ENCODE assay signal across 17 cellular contexts in genomic region chr14:92481386-92481785, GRCh38. TPM values are rescaled to one million over a fixed set of nuclear protein-coding genes. Genes with fewer than 3 reads are reported as not detected.
DNase-seq lines count a peak whose midpoint lies in the region; ATAC-seq and TF ChIP-seq lines count a peak whose summit lies in the region.
"Had no signal": no experiment of that assay in that cellular context is flagged by ENCODE, and none has a peak within 500 bp of the region (broad histone marks: within the 10 kb centered on the region; RNA-seq: fewer than 3 reads in every experiment).

No MANE protein-coding gene starts in this region.

- intact Hi-C loops in aorta (cut with DNase I), result no loop called here
- intact Hi-C loops in activated CD4-positive, alpha-beta memory T cell treated with anti-CD3 and anti-CD28 coated beads for 36 hours (cut with micrococcal nuclease), result no loop called here

- WGBS in mesenchymal stem cell, result 29% methylated on average over 1 of the region's 1 CpG
- WGBS in aorta, 2 donors, result 12 to 31% methylated on average over 1 of the region's 1 CpG

- no peak overlapping the region for H3K23ac ChIP-seq in mesenchymal stem cell (ENCODE audit: low read length in 2 of 2)

- no peaks in the 10 kb centered on the region for H3K36me3 Mint-ChIP-seq in activated CD4-positive, alpha-beta memory T cell treated with anti-CD3 and anti-CD28 coated beads for 36 hours
- H3K36me3 Mint-ChIP-seq: mesothelial cell of epicardium had no signal

- peaks cover 3% of the 10 kb centered on the region for H3K9me3 Mint-ChIP-seq in activated CD4-positive, alpha-beta memory T cell treated with anti-CD3 and anti-CD28 coated beads for 36 hours

- H3K18ac ChIP-seq in mesenchymal stem cell (ENCODE audit: low read depth in 1 of 2, low read length in 2 of 2), result no peak overlapping the region

- ATAC-seq in GM19395 (IDR thresholded peaks at IDR 0.05; ENCODE audit: unreplicated experiment) (no peak), aorta (ENCODE audit: low FRiP score) (no peak)
- ATAC-seq: activated CD4-positive, CD25-positive, alpha-beta regulatory T cell treated with anti-CD3 and anti-CD28 coated beads, Interleukin-2, amount 50 U/mL, for 24 hours; K562; stimulated activated memory B cell treated with anti-CD40 and anti-IgM and Interleukin-4, amounts not matched to agents 10 μg/mL and 1 μg/mL and 100 μg/mL, for 72 hours had no signal

- TF ChIP-seq CTCF in AG09319 (IDR thresholded peaks at IDR 0.05; ENCODE audit: low read depth, low read length) (peak; percentile 63), NB4 (IDR thresholded peaks at IDR 0.05; ENCODE audit: low read depth, low read length) (no peak)

- H3K27me3 ChIP-seq in mesenchymal stem cell (ENCODE audit: control insufficient read depth in 1 of 2, insufficient read depth in 1 of 2, low read length in 2 of 2) (peaks cover 0 to 20% of the 10 kb centered on the region in 2 experiments), aorta (ENCODE audit: control insufficient read depth in 1 of 2, insufficient read depth in 2 of 2, low read length in 1 of 2) (no peaks in the 10 kb centered on the region)
- H3K27me3 ChIP-seq in effector memory CD4-positive, alpha-beta T cell (replicated peaks; ENCODE audit: control insufficient read depth, insufficient read depth, low read length, poor library complexity, severe bottlenecking), result no peaks in the 10 kb centered on the region

- H3K4me3 ChIP-seq in NB4 (ENCODE audit: low read depth, low read length), result no peak overlapping the region
- H3K4me3 ChIP-seq in mesenchymal stem cell (ENCODE audit: insufficient read depth in 1 of 2, low read depth in 1 of 2, low read length in 2 of 2), result no peak overlapping the region
- H3K4me3 ChIP-seq in aorta (ENCODE audit: low read length in 2 of 2), result no peak overlapping the region
- H3K4me3 ChIP-seq in effector memory CD4-positive, alpha-beta T cell (ENCODE audit: insufficient read depth, low read depth, low read length, poor library complexity, severe bottlenecking), result no peak overlapping the region
- H3K4me3 ChIP-seq: K562 had no signal

- POLR2A ChIA-PET in activated CD4-positive, alpha-beta memory T cell treated with anti-CD3 and anti-CD28 coated beads for 36 hours (lab: Charles Lee), result no interaction called here

- no peak overlapping the region for H2BK15ac ChIP-seq in mesenchymal stem cell (ENCODE audit: low read depth, poor library complexity, severe bottlenecking)

- H2BK120ac ChIP-seq in mesenchymal stem cell (ENCODE audit: low read depth, low read length), result no peak overlapping the region

- H3K27me3 Mint-ChIP-seq in activated CD4-positive, alpha-beta memory T cell treated with anti-CD3 and anti-CD28 coated beads for 36 hours, result peaks cover 12% of the 10 kb centered on the region

- H2AK5ac ChIP-seq in mesenchymal stem cell (ENCODE audit: low read length, severe bottlenecking), result no peak overlapping the region

- H4K8ac ChIP-seq in mesenchymal stem cell (ENCODE audit: low read length), result no peak overlapping the region

- CTCF ChIA-PET in activated CD4-positive, alpha-beta memory T cell treated with anti-CD3 and anti-CD28 coated beads for 36 hours (lab: Charles Lee), result interaction anchor here (0.7 kb wide), 1 partner anchor 21 kb away, joined by 3 read pairs; no protein-coding TSS in a partner anchor

- no peaks in the 10 kb centered on the region for H3K79me1 ChIP-seq in mesenchymal stem cell (replicated peaks; ENCODE audit: low read length, poor library complexity, severe bottlenecking)

- no peak for DNase-seq in AG09319 (ENCODE audit: extremely low read depth, low read depth)
- DNase-seq in NB4 (ENCODE audit: low read depth), result peak; percentile 35
- peak; percentile 6 for DNase-seq in ecto neural progenitor cell (ENCODE audit: low spot score)
- peak; percentile 78 for DNase-seq in mesenchymal stem cell
- no peak for DNase-seq in aorta
- DNase-seq in effector memory CD4-positive, alpha-beta T cell, result no peak
- DNase-seq in activated CD4-positive, alpha-beta memory T cell treated with anti-CD3 and anti-CD28 coated beads for 36 hours, result no peak
- DNase-seq: activated T-cell treated with anti-CD3 and anti-CD28 coated beads for 4 hours; amniotic stem cell; CD4-positive, CD25-positive, alpha-beta regulatory T cell; NCI-H2029 treated with DMSO at 0.1 percent for 48 hours; stimulated activated CD4-positive, alpha-beta T cell treated with anti-CD3 and anti-CD28 coated beads, Interleukin-2, amount 100 ng/mL, for 48 hours had no signal

- H3K27ac ChIP-seq in mesenchymal stem cell (ENCODE audit: low read length, poor library complexity, severe bottlenecking) (no peak overlapping the region), aorta (ENCODE audit: low read depth in 1 of 2, low read length in 2 of 2) (no peak overlapping the region)
- no peak overlapping the region for H3K27ac ChIP-seq in effector memory CD4-positive, alpha-beta T cell (ENCODE audit: insufficient read depth, low read length, poor library complexity, severe bottlenecking)

- H3K4me1 ChIP-seq in mesenchymal stem cell (ENCODE audit: control insufficient read depth, insufficient read depth, low read depth, low read length) (peaks cover 5% of the 10 kb centered on the region), aorta (ENCODE audit: control insufficient read depth in 1 of 2, insufficient read depth in 2 of 2, low read length in 2 of 2) (no peaks in the 10 kb centered on the region)
- no peaks in the 10 kb centered on the region for H3K4me1 ChIP-seq in effector memory CD4-positive, alpha-beta T cell (ENCODE audit: control insufficient read depth, insufficient read depth, low read length, poor library complexity, severe bottlenecking)

- TF ChIP-seq POLR2A in NB4 (IDR thresholded peaks at IDR 0.05; ENCODE audit: extremely low read depth, insufficient read length), result no peak

- no peak overlapping the region for H4K91ac ChIP-seq in mesenchymal stem cell (ENCODE audit: low read length)

- H3K27ac Mint-ChIP-seq in activated CD4-positive, alpha-beta memory T cell treated with anti-CD3 and anti-CD28 coated beads for 36 hours, result no peak overlapping the region
- H3K27ac Mint-ChIP-seq: CD4-positive, CD25-positive, alpha-beta regulatory T cell; mesothelial cell of epicardium; stimulated activated memory B cell treated with anti-CD40 and anti-IgM and Interleukin-4, amounts not matched to agents 10 μg/mL and 1 μg/mL and 100 μg/mL, for 72 hours had no signal

- H2BK12ac ChIP-seq in mesenchymal stem cell (ENCODE audit: low read length in 2 of 2), result no peak overlapping the region

- H3K4ac ChIP-seq in mesenchymal stem cell (ENCODE audit: low read depth in 1 of 2, low read length in 2 of 2), result no peak overlapping the region

- H3K36me3 ChIP-seq in mesenchymal stem cell (ENCODE audit: control insufficient read depth in 1 of 2, insufficient read depth in 2 of 2, low read depth in 1 of 2, low read length in 2 of 2) (no peaks in the 10 kb centered on the region), aorta (ENCODE audit: control insufficient read depth in 1 of 2, insufficient read depth in 2 of 2, low read length in 1 of 2) (no peaks in the 10 kb centered on the region)
- no peaks in the 10 kb centered on the region for H3K36me3 ChIP-seq in effector memory CD4-positive, alpha-beta T cell (ENCODE audit: control insufficient read depth, insufficient read depth, low read length)

- no peak overlapping the region for H3K14ac ChIP-seq in mesenchymal stem cell (ENCODE audit: low read length in 2 of 2)

- H2BK5ac ChIP-seq in mesenchymal stem cell (ENCODE audit: low read depth, low read length, poor library complexity, severe bottlenecking), result no peak overlapping the region

- H3K9me3 ChIP-seq in mesenchymal stem cell (ENCODE audit: control insufficient read depth, low read length) (no peaks in the 10 kb centered on the region), aorta (ENCODE audit: control insufficient read depth, low read length) (no peaks in the 10 kb centered on the region)
- H3K9me3 ChIP-seq in effector memory CD4-positive, alpha-beta T cell (ENCODE audit: control insufficient read depth, low read length), result no peaks in the 10 kb centered on the region

- H3K4me2 ChIP-seq in mesenchymal stem cell (ENCODE audit: low read length, poor library complexity, severe bottlenecking), result no peak overlapping the region

- no peaks in the 10 kb centered on the region for H3K4me1 Mint-ChIP-seq in activated CD4-positive, alpha-beta memory T cell treated with anti-CD3 and anti-CD28 coated beads for 36 hours (ENCODE audit: low read depth)
- H3K4me1 Mint-ChIP-seq: CD4-positive, CD25-positive, alpha-beta regulatory T cell; mesothelial cell of epicardium; stimulated activated memory B cell treated with anti-CD40 and anti-IgM and Interleukin-4, amounts not matched to agents 10 μg/mL and 1 μg/mL and 100 μg/mL, for 72 hours had no signal

- H3K4me3 Mint-ChIP-seq in activated CD4-positive, alpha-beta memory T cell treated with anti-CD3 and anti-CD28 coated beads for 36 hours, result no peak overlapping the region
- H3K4me3 Mint-ChIP-seq: CD4-positive, CD25-positive, alpha-beta regulatory T cell; mesothelial cell of epicardium; stimulated activated memory B cell treated with anti-CD40 and anti-IgM and Interleukin-4, amounts not matched to agents 10 μg/mL and 1 μg/mL and 100 μg/mL, for 72 hours had no signal

- no peak overlapping the region for H3K9ac ChIP-seq in mesenchymal stem cell (ENCODE audit: low read length)

- H2AFZ ChIP-seq in mesenchymal stem cell (ENCODE audit: low read depth, low read length), result no peak overlapping the region

RNA-seq across cellular contexts. Expression of gene RIN3, which starts 32.2 kb away (rescaled TPM):
- polyA plus RNA-seq in mesenchymal stem cell (2013, experiment 1 of 2), result 19.4 TPM
- polyA plus RNA-seq in mesenchymal stem cell (2013, experiment 2 of 2), result 19.3 TPM
- 10 to 100 TPM; 49.1 to 53.8 TPM for total RNA-seq in aorta
- polyA plus RNA-seq in aorta, result 10 to 100 TPM; 10.5 to 11.0 TPM
- 10 to 100 TPM; 17.5 to 18.8 TPM for total RNA-seq in activated CD4-positive, alpha-beta memory T cell treated with anti-CD3 and anti-CD28 coated beads for 36 hours

Comparison
In these comparisons a context has a peak if more than half of its experiments do, and no peak if none do; other contexts are left out.
1. DNase-seq: peak in NB4 (single experiment), ecto neural progenitor cell (single experiment) and mesenchymal stem cell (single experiment); none in AG09319 (single experiment), aorta (0 of 2), effector memory CD4-positive, alpha-beta T cell (0 of 3) and activated CD4-positive, alpha-beta memory T cell treated with anti-CD3 and anti-CD28 coated beads for 36 hours (single experiment).